9 cellular contexts compared by ENCODE assay signal in genomic region chr19:48254529-48254970, GRCh38. TPM values are rescaled to one million over a fixed set of nuclear protein-coding genes. Genes with fewer than 3 reads are reported as not detected.
DNase-seq lines count a peak whose midpoint lies in the region; ATAC-seq and TF ChIP-seq lines count a peak whose summit lies in the region.
"Had no signal": no experiment of that assay in that cellular context is flagged by ENCODE, and none has a peak within 500 bp of the region (broad histone marks: within the 10 kb centered on the region; RNA-seq: fewer than 3 reads in every experiment).

No MANE protein-coding gene starts in this region.

- intact Hi-C loops in activated B cell treated with CpG ODN at 0.5 μM for 24 hours (cut with micrococcal nuclease) = no loop called here

- no peak for ATAC-seq in activated B cell treated with CpG ODN at 0.5 μM for 24 hours (ENCODE audit: low read depth)
- no peak for ATAC-seq in GM19467 (IDR thresholded peaks at IDR 0.05; ENCODE audit: unreplicated experiment)

- no peaks in the 10 kb centered on the region for H3K27me3 Mint-ChIP-seq in HFFc6 (ENCODE audit: insufficient read depth)
- H3K27me3 Mint-ChIP-seq in activated B cell treated with CpG ODN at 0.5 μM for 24 hours = no peaks in the 10 kb centered on the region
- H3K27me3 Mint-ChIP-seq in glutamatergic neuron (ENCODE audit: unreplicated experiment) = peaks cover 5% of the 10 kb centered on the region

- peak overlapping the region in 4 of 7 experiments; percentile 40 to 62 (median 52) for H3K4me3 ChIP-seq in skin epidermis

- H3K4me3 Mint-ChIP-seq in HFFc6 (peak overlapping the region; percentile 100), activated B cell treated with CpG ODN at 0.5 μM for 24 hours (peak overlapping the region; percentile 64), glutamatergic neuron (ENCODE audit: unreplicated experiment) (peak overlapping the region; percentile 84)

- POLR2A ChIA-PET in activated B cell treated with CpG ODN at 0.5 μM for 24 hours (lab: Charles Lee) = interaction anchor here (1.5 to 2.7 kb wide), 4 partner anchors 20 to 84 kb away, joined by 3 to 32 read pairs (median 16); partner anchors contain the start of genes LIG1 and ZSWIM9

- H3K27ac Mint-ChIP-seq in HFFc6 = peak overlapping the region; percentile 100; the same call in 1 of the 2 replicates
- peak overlapping the region; percentile 100 for H3K27ac Mint-ChIP-seq in activated B cell treated with CpG ODN at 0.5 μM for 24 hours
- no peak overlapping the region for H3K27ac Mint-ChIP-seq in glutamatergic neuron (ENCODE audit: unreplicated experiment)

- H3K9me3 Mint-ChIP-seq in HFFc6 = no peaks in the 10 kb centered on the region
- no peaks in the 10 kb centered on the region for H3K9me3 Mint-ChIP-seq in activated B cell treated with CpG ODN at 0.5 μM for 24 hours
- H3K9me3 Mint-ChIP-seq in glutamatergic neuron (ENCODE audit: unreplicated experiment) = no peaks in the 10 kb centered on the region

- H3K36me3 Mint-ChIP-seq in HFFc6 (ENCODE audit: low read depth) (no peaks in the 10 kb centered on the region; the same call in 1 of the 2 replicates), activated B cell treated with CpG ODN at 0.5 μM for 24 hours (ENCODE audit: low read depth) (peaks cover 19% of the 10 kb centered on the region), glutamatergic neuron (ENCODE audit: unreplicated experiment) (no peaks in the 10 kb centered on the region)

- CTCF ChIA-PET in activated B cell treated with CpG ODN at 0.5 μM for 24 hours (lab: Charles Lee) = no interaction called here

- DNase-seq in HFFc6 = no peak
- DNase-seq in activated B cell treated with CpG ODN at 0.5 μM for 24 hours = no peak
- DNase-seq in glutamatergic neuron = no peak
- no peak for DNase-seq in NCI-H1092 (lab: John Stamatoyannopoulos, UW)
- no peak for DNase-seq in SIG-M5 treated with dmso at 0.1 percent for 504 hours (lab: John Stamatoyannopoulos, UW; ENCODE audit: unreplicated experiment)
- DNase-seq: activated CD4-positive, CD25-positive, alpha-beta regulatory T cell had no signal

- H3K27ac ChIP-seq in skin epidermis = peak overlapping the region in 13 of 21 experiments; percentile 80 to 97 (median 94)

- TF ChIP-seq CTCF in HFFc6 (IDR thresholded peaks at IDR 0.05) (no peak), activated B cell treated with CpG ODN at 0.5 μM for 24 hours (IDR thresholded peaks at IDR 0.05) (no peak), glutamatergic neuron (IDR thresholded peaks at IDR 0.05; ENCODE audit: partially characterized antibody, unreplicated experiment) (no peak)

- H3K4me1 Mint-ChIP-seq in HFFc6 (ENCODE audit: low read depth) (peaks cover 47% of the 10 kb centered on the region), activated B cell treated with CpG ODN at 0.5 μM for 24 hours (peaks cover 67% of the 10 kb centered on the region), glutamatergic neuron (ENCODE audit: low read depth, unreplicated experiment) (peaks cover 4% of the 10 kb centered on the region)

RNA-seq across cellular contexts. Expression of gene CARD8, which starts 1.2 kb away (rescaled TPM):
- 10 to 100 TPM; 11.3 to 17.2 (median 14.7) TPM for total RNA-seq in HFFc6 (2021; fragmentation: NEBNext Ultra II Directional; extraction: Animal tissue kit (Norgen Biotek cat#: 25700))
- total RNA-seq in activated B cell treated with CpG ODN at 0.5 μM for 24 hours (103 and 109 TPM in 2 replicates), glutamatergic neuron (ENCODE audit: unreplicated experiment) (41.9 TPM)

RNA-seq across cellular contexts. Expression of gene ZNF114, which starts 15.3 kb away (rescaled TPM):
- under 1 TPM in 5 of 6 experiments, not detected in 1; 0.17 to 0.43 (median 0.25) TPM for total RNA-seq in HFFc6 (2021; fragmentation: NEBNext Ultra II Directional; extraction: Animal tissue kit (Norgen Biotek cat#: 25700))
- 1.5 and 1.6 TPM in 2 replicates for total RNA-seq in activated B cell treated with CpG ODN at 0.5 μM for 24 hours
- 3.7 TPM for total RNA-seq in glutamatergic neuron (ENCODE audit: unreplicated experiment)
- total RNA-seq: mononuclear cell had no signal
